In genomic region chr10:132189016-132189415, GRCh38 we compare ENCODE assay signal across 18 cellular contexts. TPM values are rescaled to one million over a fixed set of nuclear protein-coding genes. Genes with fewer than 3 reads are reported as not detected.
A peak's percentile ranks its signal among the peaks of the same experiment; 100 is the strongest.
DNase-seq lines count a peak whose midpoint lies in the region; FAIRE-seq and TF ChIP-seq lines count a peak whose summit lies in the region.
"Had no signal": no experiment of that assay in that cellular context is flagged by ENCODE, and none has a peak within 500 bp of the region (broad histone marks: within the 10 kb centered on the region; RNA-seq: fewer than 3 reads in every experiment).

No MANE protein-coding gene starts in this region.

- peaks cover 11% of the 10 kb centered on the region for H3K4me1 Mint-ChIP-seq in T-helper 1 cell treated with Interleukin-12 subunit alpha and Interleukin-12 subunit beta and Interleukin-4 antibody, amounts not matched to agents 30 μg/mL and 1 μg/mL, for 36 hours (ENCODE audit: low read depth)
- peaks cover 5 to 8% (median 5%) of the 10 kb centered on the region in 3 donors for H3K4me1 Mint-ChIP-seq in CD8-positive, alpha-beta memory T cell
- H3K4me1 Mint-ChIP-seq in neural crest cell, result peaks cover 23% of the 10 kb centered on the region

- H3K4me3 ChIP-seq in CD8-positive, alpha-beta memory T cell (ENCODE audit: low read length), result no peak overlapping the region
- H3K4me3 ChIP-seq in endothelial cell of umbilical vein (replicated peaks in 1 of 3; ENCODE audit: insufficient read depth in 1 of 3, low read depth in 1 of 3, low read length in 3 of 3) (no peak overlapping the region), OCI-LY7 (ENCODE audit: low read depth, low read length, poor library complexity, severe bottlenecking) (no peak overlapping the region)

- no peak overlapping the region for H3K9ac ChIP-seq in endothelial cell of umbilical vein (replicated peaks; ENCODE audit: extremely low read depth, insufficient read depth, low read length)

- no peaks in the 10 kb centered on the region for H3K9me1 ChIP-seq in endothelial cell of umbilical vein (replicated peaks; ENCODE audit: control insufficient read depth, extremely low read depth, insufficient read depth, low read length)

- CTCF ChIA-PET in CD8-positive, alpha-beta memory T cell (lab: Charles Lee), result no interaction called here
- CTCF ChIA-PET in endothelial cell of umbilical vein (lab: Charles Lee) (no interaction called here), OCI-LY7 (lab: Charles Lee; ENCODE audit: unreplicated experiment) (no interaction called here), RWPE1 (lab: Yijun Ruan, JAX) (no interaction called here)

- TF ChIP-seq CTCF in endothelial cell of umbilical vein (IDR thresholded peaks at IDR 0.05; ENCODE audit: extremely low read depth in 1 of 2, insufficient read depth in 1 of 2, low read depth in 1 of 2, low read length in 2 of 2), result no peak
- TF ChIP-seq CTCF in neural crest cell (conservative IDR thresholded peaks at IDR 0.05), result no peak
- TF ChIP-seq CTCF in OCI-LY7 (conservative IDR thresholded peaks at IDR 0.05; ENCODE audit: low read length), result no peak
- no peak for TF ChIP-seq CTCF in RWPE1 (conservative IDR thresholded peaks at IDR 0.05; ENCODE audit: low read depth)

- H3K36me3 Mint-ChIP-seq in T-helper 1 cell treated with Interleukin-12 subunit alpha and Interleukin-12 subunit beta and Interleukin-4 antibody, amounts not matched to agents 30 μg/mL and 1 μg/mL, for 36 hours (ENCODE audit: low read depth), result peaks cover 7% of the 10 kb centered on the region
- peaks cover 0 to 2% (median 0%) of the 10 kb centered on the region in 3 donors for H3K36me3 Mint-ChIP-seq in CD8-positive, alpha-beta memory T cell
- peaks cover 18% of the 10 kb centered on the region for H3K36me3 Mint-ChIP-seq in neural crest cell (ENCODE audit: low read depth)

- peaks cover 19% of the 10 kb centered on the region for H3K27me3 ChIP-seq in CD8-positive, alpha-beta memory T cell (ENCODE audit: insufficient read depth, low read length, poor library complexity, severe bottlenecking)
- peaks cover 9 to 15% of the 10 kb centered on the region in 2 experiments for H3K27me3 ChIP-seq in endothelial cell of umbilical vein (ENCODE audit: control insufficient read depth in 2 of 2, insufficient read depth in 2 of 2, low read length in 2 of 2)

- peaks cover 32% of the 10 kb centered on the region for H3K27me3 Mint-ChIP-seq in T-helper 1 cell treated with Interleukin-12 subunit alpha and Interleukin-12 subunit beta and Interleukin-4 antibody, amounts not matched to agents 30 μg/mL and 1 μg/mL, for 36 hours (ENCODE audit: low read depth)
- peaks cover 31 to 37% of the 10 kb centered on the region in 2 donors for H3K27me3 Mint-ChIP-seq in CD8-positive, alpha-beta memory T cell
- H3K27me3 Mint-ChIP-seq in neural crest cell (ENCODE audit: low read depth), result peaks cover 33% of the 10 kb centered on the region

- H3K27ac Mint-ChIP-seq in T-helper 1 cell treated with Interleukin-12 subunit alpha and Interleukin-12 subunit beta and Interleukin-4 antibody, amounts not matched to agents 30 μg/mL and 1 μg/mL, for 36 hours, result no peak overlapping the region
- peak overlapping the region in 1 of 8 donors; percentile 48 for H3K27ac Mint-ChIP-seq in CD8-positive, alpha-beta memory T cell
- no peak overlapping the region for H3K27ac Mint-ChIP-seq in neural crest cell (ENCODE audit: unreplicated experiment)

- peak overlapping the region; percentile 46 for H3K4me3 Mint-ChIP-seq in T-helper 1 cell treated with Interleukin-12 subunit alpha and Interleukin-12 subunit beta and Interleukin-4 antibody, amounts not matched to agents 30 μg/mL and 1 μg/mL, for 36 hours
- peak overlapping the region in 4 of 7 donors; percentile 4 to 69 (median 40) for H3K4me3 Mint-ChIP-seq in CD8-positive, alpha-beta memory T cell
- H3K4me3 Mint-ChIP-seq in neural crest cell, result peak overlapping the region; percentile 84

- H3K36me3 ChIP-seq in CD8-positive, alpha-beta memory T cell (ENCODE audit: insufficient read depth, low read length), result no peaks in the 10 kb centered on the region
- H3K36me3 ChIP-seq in endothelial cell of umbilical vein (ENCODE audit: control insufficient read depth in 2 of 2, extremely low read depth in 1 of 2, insufficient read depth in 2 of 2, low read length in 2 of 2) (no peaks in the 10 kb centered on the region), OCI-LY7 (ENCODE audit: insufficient read depth, low read length) (no peaks in the 10 kb centered on the region)

- no peaks in the 10 kb centered on the region for H3K9me3 Mint-ChIP-seq in T-helper 1 cell treated with Interleukin-12 subunit alpha and Interleukin-12 subunit beta and Interleukin-4 antibody, amounts not matched to agents 30 μg/mL and 1 μg/mL, for 36 hours
- H3K9me3 Mint-ChIP-seq in CD8-positive, alpha-beta memory T cell, result no peaks in the 10 kb centered on the region
- H3K9me3 Mint-ChIP-seq in neural crest cell, result peaks cover 3% of the 10 kb centered on the region

- no peak overlapping the region for H3K4me2 ChIP-seq in endothelial cell of umbilical vein (ENCODE audit: insufficient read depth, low read length)
- H3K4me2 ChIP-seq in OCI-LY7 (ENCODE audit: low read length), result no peak overlapping the region

- H3K79me2 ChIP-seq in endothelial cell of umbilical vein (ENCODE audit: control insufficient read depth, insufficient read depth, low read length), result no peaks in the 10 kb centered on the region
- no peaks in the 10 kb centered on the region for H3K79me2 ChIP-seq in OCI-LY7 (ENCODE audit: insufficient read depth, low read depth, low read length)

- no peak for DNase-seq in T-helper 1 cell
- DNase-seq in CD8-positive, alpha-beta memory T cell, result peak in 1 of 5 donors; percentile 15
- DNase-seq in endothelial cell of umbilical vein (ENCODE audit: low read depth, low spot score), result no peak
- no peak for DNase-seq in neural crest cell (ENCODE audit: low read depth, low spot score)
- no peak for DNase-seq in GM12891 (ENCODE audit: insufficient read length, low spot score)
- DNase-seq in OCI-LY7 (ENCODE audit: low spot score), result no peak
- DNase-seq in RWPE1 (ENCODE audit: low spot score), result no peak
- DNase-seq: GF-D8, KG1, NCI-H1417 treated with DMSO at 0.1 percent for 48 hours, NCI-H1930, NCI-H2171, NCI-H446, NCI-H69 had no signal

- POLR2A ChIA-PET in CD8-positive, alpha-beta memory T cell (lab: Charles Lee), result no interaction called here
- POLR2A ChIA-PET in endothelial cell of umbilical vein (lab: Charles Lee) (no interaction called here), OCI-LY7 (lab: Charles Lee) (no interaction called here), RWPE1 (lab: Yijun Ruan, JAX; ENCODE audit: low non-redundant PET) (no interaction called here)

- H4K20me1 ChIP-seq in endothelial cell of umbilical vein (replicated peaks; ENCODE audit: control insufficient read depth, extremely low read depth, insufficient read depth, low read length) (no peaks in the 10 kb centered on the region), OCI-LY7 (ENCODE audit: insufficient read depth, low read length) (no peaks in the 10 kb centered on the region)

- H2AFZ ChIP-seq in endothelial cell of umbilical vein (ENCODE audit: low read depth, low read length) (no peak overlapping the region), OCI-LY7 (ENCODE audit: low read length) (no peak overlapping the region)

- H3K27ac ChIP-seq in CD8-positive, alpha-beta memory T cell (ENCODE audit: low read depth, low read length), result no peak overlapping the region
- H3K27ac ChIP-seq in endothelial cell of umbilical vein (ENCODE audit: insufficient read depth, low read depth, low read length) (no peak overlapping the region), OCI-LY7 (ENCODE audit: low read depth, low read length, poor library complexity, severe bottlenecking) (no peak overlapping the region), RWPE1 (no peak overlapping the region)
- H3K27ac ChIP-seq: 22Rv1 had no signal

- H3K9me2 ChIP-seq in OCI-LY7 (ENCODE audit: insufficient read depth, low read length), result no peaks in the 10 kb centered on the region

- intact Hi-C loops in endothelial cell of umbilical vein (cut with micrococcal nuclease), result no loop called here
- intact Hi-C loops in OCI-LY7 (cut with micrococcal nuclease; ENCODE audit: unreplicated experiment), result no loop called here

- H3K9me3 ChIP-seq in CD8-positive, alpha-beta memory T cell (ENCODE audit: low read length), result no peaks in the 10 kb centered on the region
- no peaks in the 10 kb centered on the region for H3K9me3 ChIP-seq in endothelial cell of umbilical vein (replicated peaks; ENCODE audit: control insufficient read depth, insufficient read depth, low read length)
- H3K9me3 ChIP-seq in OCI-LY7 (ENCODE audit: low read length), result no peaks in the 10 kb centered on the region

- TF ChIP-seq POLR2A in endothelial cell of umbilical vein (IDR thresholded peaks at IDR 0.05; ENCODE audit: low read depth, low read length) (no peak), GM12891 (IDR thresholded peaks at IDR 0.05; ENCODE audit: low read depth, low read length) (no peak)

- no peak for FAIRE-seq in endothelial cell of umbilical vein (lab: Jason Lieb, UNC)
- FAIRE-seq in GM12891 (lab: Jason Lieb, UNC), result no peak
- FAIRE-seq: GM12892, H1 had no signal

- peaks cover 8% of the 10 kb centered on the region for H3K4me1 ChIP-seq in CD8-positive, alpha-beta memory T cell (ENCODE audit: insufficient read depth, low read length)
- H3K4me1 ChIP-seq in endothelial cell of umbilical vein (ENCODE audit: control insufficient read depth, extremely low read depth, insufficient read depth, low read length) (no peaks in the 10 kb centered on the region), OCI-LY7 (ENCODE audit: insufficient read depth, low read length, poor library complexity, severe bottlenecking) (no peaks in the 10 kb centered on the region)

- dilution Hi-C loops in endothelial cell of umbilical vein (cut with MboI; ENCODE audit: extremely low pct_ligation_motif_present, low sequenced_read_pairs), result no loop called here

- BruUV-seq in endothelial cell of umbilical vein (replicated peaks; lab: Mats Ljungman, UMichigan) (TSS peak; percentile 5), OCI-LY7 (replicated peaks; lab: Mats Ljungman, UMichigan) (no TSS peak)

TF ChIP-seq in GM12891, 5 proteins besides CTCF, POLR2A, EP300 and RAD21 (continues in another document):
- TF ChIP-seq POU2F2 (IDR thresholded peaks at IDR 0.05; ENCODE audit: low read depth, low read length), result no peak

RNA-seq across cellular contexts. Expression of gene DPYSL4, which starts 2.3 kb away (rescaled TPM):
- total RNA-seq in CD8-positive, alpha-beta memory T cell, result 1 to 10 TPM; 3.2 to 3.3 TPM
- not detected for polyA plus RNA-seq in CD8-positive, alpha-beta memory T cell
- total RNA-seq in endothelial cell of umbilical vein (32.9 and 60.0 TPM in 2 replicates), neural crest cell (145 and 155 TPM in 2 replicates), OCI-LY7 (2022) (not detected in 2 replicates)
- polyA plus RNA-seq in endothelial cell of umbilical vein, result 27.1 and 35.0 TPM in 2 replicates
- polyA plus RNA-seq in endothelial cell of umbilical vein (2011; cell fraction: cytosol; rRNA removed), result 15.8 and 19.9 TPM in 2 replicates
- polyA plus RNA-seq in endothelial cell of umbilical vein (2011; cell fraction: nucleus; rRNA removed), result 48.2 and 58.8 TPM in 2 replicates
- polyA plus RNA-seq in endothelial cell of umbilical vein (2012), result 27.6 and 47.9 TPM in 2 replicates
- polyA minus RNA-seq in endothelial cell of umbilical vein, result 20.0 and 31.5 TPM in 2 replicates
- polyA minus RNA-seq in endothelial cell of umbilical vein (2011; cell fraction: cytosol; rRNA and poly(A)+ RNA removed), result not detected
- polyA minus RNA-seq in endothelial cell of umbilical vein (2011; cell fraction: nucleus; rRNA and poly(A)+ RNA removed), result 12.7 and 18.3 TPM in 2 replicates
- polyA plus RNA-seq in GM12891 (2012; ENCODE audit: low read depth, missing spikeins), result 0.98 TPM
- not detected in 2 replicates for total RNA-seq in OCI-LY7 (2014; rRNA removed; shearing (Covaris generic))
